Comparison of ENCODE assay signal across 1 cellular context in the genomic region with DNA sequence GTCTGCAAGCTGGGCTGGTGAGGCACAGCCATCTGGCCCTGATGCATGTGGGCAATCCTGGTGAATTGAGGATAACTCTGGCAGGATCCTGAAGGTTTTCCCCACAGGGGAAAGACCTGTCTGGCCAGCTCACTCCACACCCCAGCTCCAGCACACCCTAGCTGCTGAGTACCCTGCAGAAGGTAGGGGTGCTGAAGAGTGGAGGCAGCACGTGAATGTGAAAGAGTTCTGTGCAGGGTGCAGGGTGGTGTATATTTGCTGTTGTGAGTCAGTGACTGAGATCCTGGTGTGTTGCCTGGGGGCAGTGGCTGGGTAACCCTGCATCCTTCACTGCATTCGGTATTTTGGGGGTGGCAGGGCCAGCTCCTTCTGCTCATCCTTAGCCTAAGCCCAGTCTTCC.
TF ChIP-seq lines count a peak whose summit lies in the region.

No MANE protein-coding gene starts in this region.

TF ChIP-seq in K562, 482 proteins besides CTCF, POLR2A, EP300 and RAD21:
- no peak for TF ChIP-seq RBBP5 (IDR thresholded peaks at IDR 0.05; ENCODE audit: borderline replicate concordance, insufficient read depth, low read length, poor library complexity, severe bottlenecking)
